1 cellular context compared by ENCODE assay signal in the genomic region with DNA sequence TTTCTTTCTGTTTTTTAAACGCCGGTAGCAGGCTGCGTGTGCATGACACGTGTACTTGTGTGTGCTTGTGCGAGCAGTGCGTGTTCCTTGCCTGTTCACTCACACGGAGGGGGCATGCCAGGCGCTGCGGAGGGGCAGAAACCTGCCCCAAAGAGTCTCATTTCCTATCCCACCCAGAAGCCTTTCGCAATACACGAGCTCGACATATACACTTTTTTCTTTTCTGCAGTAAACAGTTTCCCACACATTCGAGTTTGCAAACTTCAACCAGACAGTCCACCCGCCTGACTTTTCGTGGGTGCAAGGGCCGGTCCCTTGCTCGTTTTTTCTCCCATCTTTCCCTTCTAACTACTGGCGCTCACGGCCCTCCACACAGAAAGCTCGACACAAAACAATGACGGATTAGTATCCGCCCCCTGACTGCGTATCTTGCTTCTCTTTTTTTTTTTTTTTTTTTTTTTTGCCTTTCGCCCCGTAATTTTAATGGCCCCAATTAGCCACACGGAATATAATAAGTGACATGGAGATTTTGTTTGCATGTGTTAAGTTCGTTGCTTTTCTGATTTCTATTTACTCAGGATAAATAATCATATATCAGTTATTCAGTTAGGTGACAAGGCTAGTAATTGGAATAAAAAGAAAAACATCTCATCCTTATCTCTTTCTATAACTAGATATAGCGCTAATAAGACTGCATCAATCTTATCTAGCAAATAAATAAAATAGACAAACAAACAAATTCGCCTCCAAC.
A peak's percentile ranks its signal among the peaks of the same experiment; 100 is the strongest.
TF ChIP-seq lines count a peak whose summit lies in the region.

No MANE protein-coding gene starts in this region.

TF ChIP-seq in K562, 482 proteins besides CTCF, POLR2A, EP300 and RAD21 (continued from another document):
- TF ChIP-seq, protein P1, sequence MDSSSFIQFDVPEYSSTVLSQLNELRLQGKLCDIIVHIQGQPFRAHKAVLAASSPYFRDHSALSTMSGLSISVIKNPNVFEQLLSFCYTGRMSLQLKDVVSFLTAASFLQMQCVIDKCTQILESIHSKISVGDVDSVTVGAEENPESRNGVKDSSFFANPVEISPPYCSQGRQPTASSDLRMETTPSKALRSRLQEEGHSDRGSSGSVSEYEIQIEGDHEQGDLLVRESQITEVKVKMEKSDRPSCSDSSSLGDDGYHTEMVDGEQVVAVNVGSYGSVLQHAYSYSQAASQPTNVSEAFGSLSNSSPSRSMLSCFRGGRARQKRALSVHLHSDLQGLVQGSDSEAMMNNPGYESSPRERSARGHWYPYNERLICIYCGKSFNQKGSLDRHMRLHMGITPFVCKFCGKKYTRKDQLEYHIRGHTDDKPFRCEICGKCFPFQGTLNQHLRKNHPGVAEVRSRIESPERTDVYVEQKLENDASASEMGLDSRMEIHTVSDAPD (CRISPR knock-in tag; IDR thresholded peaks at IDR 0.05) = no peak
- TF ChIP-seq, protein P2, sequence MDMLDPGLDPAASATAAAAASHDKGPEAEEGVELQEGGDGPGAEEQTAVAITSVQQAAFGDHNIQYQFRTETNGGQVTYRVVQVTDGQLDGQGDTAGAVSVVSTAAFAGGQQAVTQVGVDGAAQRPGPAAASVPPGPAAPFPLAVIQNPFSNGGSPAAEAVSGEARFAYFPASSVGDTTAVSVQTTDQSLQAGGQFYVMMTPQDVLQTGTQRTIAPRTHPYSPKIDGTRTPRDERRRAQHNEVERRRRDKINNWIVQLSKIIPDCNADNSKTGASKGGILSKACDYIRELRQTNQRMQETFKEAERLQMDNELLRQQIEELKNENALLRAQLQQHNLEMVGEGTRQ (CRISPR knock-in tag; IDR thresholded peaks at IDR 0.05) = no peak
- TF ChIP-seq FOS (IDR thresholded peaks at IDR 0.05; ENCODE audit: extremely low read depth, insufficient read length) (no peak), SNRNP70 (optimal IDR thresholded peaks at IDR 0.05; ENCODE audit: low read depth, low read length) (no peak), TCFL5 (CRISPR knock-in tag; conservative IDR thresholded peaks at IDR 0.05) (no peak), PRMT5 (CRISPR knock-in tag; IDR thresholded peaks at IDR 0.05) (no peak), BCOR (IDR thresholded peaks at IDR 0.05) (no peak), PHF20 (IDR thresholded peaks at IDR 0.05; ENCODE audit: partially characterized antibody) (no peak), CEBPB (tag; IDR thresholded peaks at IDR 0.05) (0 out of 2 replicates have a peak, but pooled peaks have one; percentile 27), CBX2 (IDR thresholded peaks at IDR 0.05; ENCODE audit: insufficient read depth, low read length, poor library complexity, severe bottlenecking) (peak; percentile 96)
